In genomic region chr16:15732416-15732815, GRCh38 we compare ENCODE assay signal across 31 cellular contexts.
DNase-seq lines count a peak whose midpoint lies in the region; ATAC-seq and TF ChIP-seq lines count a peak whose summit lies in the region.
"Had no signal": no experiment of that assay in that cellular context is flagged by ENCODE, and none has a peak within 500 bp of the region (broad histone marks: within the 10 kb centered on the region; RNA-seq: fewer than 3 reads in every experiment).

No MANE protein-coding gene starts in this region.

- no peak overlapping the region for H2AFZ ChIP-seq in mammary epithelial cell (ENCODE audit: low read depth, low read length)

- intact Hi-C loops in tibial artery (cut with DNase I; ENCODE audit: low total_unique reads): no loop called here
- intact Hi-C loops in mammary epithelial cell (cut with micrococcal nuclease): no loop called here

- no peaks in the 10 kb centered on the region for H3K4me1 ChIP-seq in tibial artery
- no peaks in the 10 kb centered on the region for H3K4me1 ChIP-seq in mammary epithelial cell (ENCODE audit: insufficient read depth, low read length)
- H3K4me1 ChIP-seq: colonic mucosa, vagina had no signal

- H3K27ac ChIP-seq in tibial artery (peak overlapping the region; percentile 9 to 34), mammary epithelial cell (ENCODE audit: insufficient read depth, low read depth, low read length) (no peak overlapping the region)
- H3K27ac ChIP-seq: A549, colonic mucosa, SK-N-MC, vagina had no signal

- no peak for ATAC-seq in activated T-helper 17 cell treated with anti-CD3 and anti-CD28 coated beads, Interleukin-2, amount 50 U/mL, for 72 hours (replicated peaks)
- ATAC-seq in GM19463 (IDR thresholded peaks at IDR 0.05; ENCODE audit: unreplicated experiment) (no peak), HG03175 (IDR thresholded peaks at IDR 0.05; ENCODE audit: unreplicated experiment) (no peak)
- ATAC-seq: A549, mucosa of descending colon had no signal

- no peaks in the 10 kb centered on the region for H3K27me3 Mint-ChIP-seq in activated naive CD8-positive, alpha-beta T cell
- no peaks in the 10 kb centered on the region for H3K27me3 Mint-ChIP-seq in activated naive CD8-positive, alpha-beta T cell treated with anti-CD3 and anti-CD28 coated beads for 36 hours
- H3K27me3 Mint-ChIP-seq in activated T-helper 17 cell treated with anti-CD3 and anti-CD28 coated beads, Interleukin-2, amount 50 U/mL, for 72 hours: no peaks in the 10 kb centered on the region
- H3K27me3 Mint-ChIP-seq: activated naive CD8-positive, alpha-beta T cell treated with anti-CD3 and anti-CD28 coated beads, Interleukin-2, amount 10 ng/mL, durations not matched to agents 7 days and 5 days; stimulated activated naive CD8-positive, alpha-beta T cell treated with anti-CD3 and anti-CD28 coated beads, Interleukin-15, Interleukin-2, amounts not matched to agents 100 ng/mL and 50 ng/mL, for 24 hours had no signal

- BruUV-seq in mammary epithelial cell (replicated peaks; lab: Mats Ljungman, UMichigan): no TSS peak

- CTCF ChIA-PET in mammary epithelial cell (lab: Charles Lee; ENCODE audit: low non-redundant PET): no interaction called here

- no peaks in the 10 kb centered on the region for H3K36me3 Mint-ChIP-seq in activated naive CD8-positive, alpha-beta T cell
- no peaks in the 10 kb centered on the region for H3K36me3 Mint-ChIP-seq in activated naive CD8-positive, alpha-beta T cell treated with anti-CD3 and anti-CD28 coated beads for 36 hours
- peaks cover 11% of the 10 kb centered on the region for H3K36me3 Mint-ChIP-seq in activated T-helper 17 cell treated with anti-CD3 and anti-CD28 coated beads, Interleukin-2, amount 50 U/mL, for 72 hours (ENCODE audit: low read depth)

- no peak overlapping the region for H3K9ac ChIP-seq in mammary epithelial cell (ENCODE audit: insufficient read depth, low read length)

- 100% methylated on average over 1 of the region's 6 CpGs for WGBS in mammary epithelial cell (ENCODE audit: low coverage, missing lambda C conversion rate)

- H4K20me1 ChIP-seq in mammary epithelial cell (ENCODE audit: insufficient read depth, low read length): no peaks in the 10 kb centered on the region

- TF ChIP-seq CTCF in foreskin fibroblast (IDR thresholded peaks at IDR 0.05; ENCODE audit: low read depth, low read length) (no peak), tibial artery (IDR thresholded peaks at IDR 0.05) (no peak), mammary epithelial cell (conservative IDR thresholded peaks at IDR 0.05 in 1 of 2, IDR thresholded peaks at IDR 0.05 in 1 of 2; ENCODE audit: extremely low read depth in 1 of 2, insufficient read depth in 1 of 2, low read depth in 1 of 2, low read length in 2 of 2) (no peak)

- peak overlapping the region; percentile 5 for H3K27ac Mint-ChIP-seq in activated naive CD8-positive, alpha-beta T cell
- H3K27ac Mint-ChIP-seq in activated naive CD8-positive, alpha-beta T cell treated with anti-CD3 and anti-CD28 coated beads for 36 hours: no peak overlapping the region
- peak overlapping the region; percentile 33 for H3K27ac Mint-ChIP-seq in activated T-helper 17 cell treated with anti-CD3 and anti-CD28 coated beads, Interleukin-2, amount 50 U/mL, for 72 hours
- H3K27ac Mint-ChIP-seq: activated naive CD8-positive, alpha-beta T cell treated with anti-CD3 and anti-CD28 coated beads, Interleukin-2, amount 10 ng/mL, durations not matched to agents 7 days and 5 days; nephron progenitor cell; stimulated activated naive CD8-positive, alpha-beta T cell treated with anti-CD3 and anti-CD28 coated beads, Interleukin-15, Interleukin-2, amounts not matched to agents 100 ng/mL and 50 ng/mL, for 24 hours had no signal

- H3K36me3 ChIP-seq in tibial artery (peaks cover 97 to 100% (median 100%) of the 10 kb centered on the region in 3 donors), mammary epithelial cell (ENCODE audit: insufficient read depth, low read length) (no peaks in the 10 kb centered on the region)
- H3K36me3 ChIP-seq: colonic mucosa had no signal

- dilution Hi-C loops in mammary epithelial cell (cut with HindIII; ENCODE audit: low sequenced_read_pairs): loop anchor here (5.0 to 10.0 kb wide), 2 partner anchors 300 to 392 kb away; no protein-coding TSS in a partner anchor

- H3K4me3 Mint-ChIP-seq in activated naive CD8-positive, alpha-beta T cell: no peak overlapping the region
- no peak overlapping the region for H3K4me3 Mint-ChIP-seq in activated naive CD8-positive, alpha-beta T cell treated with anti-CD3 and anti-CD28 coated beads for 36 hours
- no peak overlapping the region for H3K4me3 Mint-ChIP-seq in activated T-helper 17 cell treated with anti-CD3 and anti-CD28 coated beads, Interleukin-2, amount 50 U/mL, for 72 hours
- H3K4me3 Mint-ChIP-seq: activated naive CD8-positive, alpha-beta T cell treated with anti-CD3 and anti-CD28 coated beads, Interleukin-2, amount 10 ng/mL, durations not matched to agents 7 days and 5 days; H9; nephron progenitor cell; stimulated activated naive CD8-positive, alpha-beta T cell treated with anti-CD3 and anti-CD28 coated beads, Interleukin-15, Interleukin-2, amounts not matched to agents 100 ng/mL and 50 ng/mL, for 24 hours had no signal

- no peak for DNase-seq in activated naive CD8-positive, alpha-beta T cell treated with anti-CD3 and anti-CD28 coated beads for 36 hours
- DNase-seq in foreskin fibroblast (peak; percentile 6 to 18), tibial artery (no peak), mammary epithelial cell (no peak)
- DNase-seq: activated CD4-positive, alpha-beta T cell treated with anti-CD3 and anti-CD28 coated beads, Interleukin-2, amount 50 U/mL, for 48 hours; activated CD4-positive, CD25-positive, alpha-beta regulatory T cell; activated naive CD8-positive, alpha-beta T cell treated with anti-CD3 and anti-CD28 coated beads, Interleukin-2, amount 10 ng/mL, durations not matched to agents 7 days and 5 days; aorta; colonic mucosa; DMS 273 treated with DMSO at 0.1 percent for 48 hours; effector CD4-positive, alpha-beta T cell; EL; H9; mucosa of descending colon; NCI-H1436 treated with DMSO at 0.1 percent for 48 hours; NCI-H2081 treated with DMSO at 0.1 percent for 48 hours; NCI-H226; NCI-H526 treated with DMSO at 0.1 percent for 48 hours; nephron progenitor cell; NK-92 treated with Interleukin-12 subunit alpha and Interleukin-12 subunit beta, amount 100 ng/mL, for 24 hours; stimulated activated CD4-positive, alpha-beta T cell treated with anti-CD3 and anti-CD28 coated beads, Interleukin-2, amount 100 ng/mL, for 24 hours; stimulated activated CD8-positive, alpha-beta memory T cell treated with anti-CD3 and anti-CD28 coated beads, Interleukin-4, amount 100 ng/mL, for 48 hours; T-helper 1 cell had no signal

- H3K4me1 Mint-ChIP-seq in activated naive CD8-positive, alpha-beta T cell (ENCODE audit: low read depth): no peaks in the 10 kb centered on the region
- no peaks in the 10 kb centered on the region for H3K4me1 Mint-ChIP-seq in activated naive CD8-positive, alpha-beta T cell treated with anti-CD3 and anti-CD28 coated beads for 36 hours
- no peaks in the 10 kb centered on the region for H3K4me1 Mint-ChIP-seq in activated T-helper 17 cell treated with anti-CD3 and anti-CD28 coated beads, Interleukin-2, amount 50 U/mL, for 72 hours

- H3K27me3 ChIP-seq in tibial artery (no peaks in the 10 kb centered on the region), mammary epithelial cell (ENCODE audit: insufficient read depth, low read length) (no peaks in the 10 kb centered on the region)
- H3K27me3 ChIP-seq: colonic mucosa, vagina had no signal

- H3K9me3 ChIP-seq in tibial artery (no peaks in the 10 kb centered on the region), mammary epithelial cell (replicated peaks; ENCODE audit: insufficient read depth, low read length) (no peaks in the 10 kb centered on the region)
- H3K9me3 ChIP-seq: A549, colonic mucosa, mucosa of descending colon, vagina had no signal

- in situ Hi-C loops in mammary epithelial cell (cut with MboI; ENCODE audit: low sequenced_read_pairs in 2 of 2): no loop called here

- H3K4me3 ChIP-seq in foreskin fibroblast (ENCODE audit: low read depth in 1 of 2, low read length in 2 of 2) (no peak overlapping the region), tibial artery (no peak overlapping the region), mammary epithelial cell (replicated peaks in 1 of 3; ENCODE audit: insufficient read depth in 1 of 3, low read depth in 2 of 3, low read length in 3 of 3) (no peak overlapping the region)
- H3K4me3 ChIP-seq: A549, colonic mucosa, mucosa of descending colon, SK-N-MC, vagina had no signal

- H3K79me2 ChIP-seq in mammary epithelial cell (ENCODE audit: insufficient read depth, low read length): no peaks in the 10 kb centered on the region

- H3K4me2 ChIP-seq in mammary epithelial cell (ENCODE audit: insufficient read depth, low read depth, low read length): no peak overlapping the region
- H3K4me2 ChIP-seq: A549 had no signal

- H3K9me3 Mint-ChIP-seq in activated naive CD8-positive, alpha-beta T cell (ENCODE audit: low read depth): no peaks in the 10 kb centered on the region
- H3K9me3 Mint-ChIP-seq in activated naive CD8-positive, alpha-beta T cell treated with anti-CD3 and anti-CD28 coated beads for 36 hours: no peaks in the 10 kb centered on the region
- no peaks in the 10 kb centered on the region for H3K9me3 Mint-ChIP-seq in activated T-helper 17 cell treated with anti-CD3 and anti-CD28 coated beads, Interleukin-2, amount 50 U/mL, for 72 hours
- H3K9me3 Mint-ChIP-seq: activated naive CD8-positive, alpha-beta T cell treated with anti-CD3 and anti-CD28 coated beads, Interleukin-2, amount 10 ng/mL, durations not matched to agents 7 days and 5 days; H9; nephron progenitor cell; stimulated activated naive CD8-positive, alpha-beta T cell treated with anti-CD3 and anti-CD28 coated beads, Interleukin-15, Interleukin-2, amounts not matched to agents 100 ng/mL and 50 ng/mL, for 24 hours had no signal

Comparison
In these comparisons a context has a peak if more than half of its experiments do, and no peak if none do; other contexts are left out.
1. DNase-seq: peak in foreskin fibroblast (2 of 2); none in activated naive CD8-positive, alpha-beta T cell treated with anti-CD3 and anti-CD28 coated beads for 36 hours (single experiment), tibial artery (0 of 2) and mammary epithelial cell (single experiment).